In the genomic region with DNA sequence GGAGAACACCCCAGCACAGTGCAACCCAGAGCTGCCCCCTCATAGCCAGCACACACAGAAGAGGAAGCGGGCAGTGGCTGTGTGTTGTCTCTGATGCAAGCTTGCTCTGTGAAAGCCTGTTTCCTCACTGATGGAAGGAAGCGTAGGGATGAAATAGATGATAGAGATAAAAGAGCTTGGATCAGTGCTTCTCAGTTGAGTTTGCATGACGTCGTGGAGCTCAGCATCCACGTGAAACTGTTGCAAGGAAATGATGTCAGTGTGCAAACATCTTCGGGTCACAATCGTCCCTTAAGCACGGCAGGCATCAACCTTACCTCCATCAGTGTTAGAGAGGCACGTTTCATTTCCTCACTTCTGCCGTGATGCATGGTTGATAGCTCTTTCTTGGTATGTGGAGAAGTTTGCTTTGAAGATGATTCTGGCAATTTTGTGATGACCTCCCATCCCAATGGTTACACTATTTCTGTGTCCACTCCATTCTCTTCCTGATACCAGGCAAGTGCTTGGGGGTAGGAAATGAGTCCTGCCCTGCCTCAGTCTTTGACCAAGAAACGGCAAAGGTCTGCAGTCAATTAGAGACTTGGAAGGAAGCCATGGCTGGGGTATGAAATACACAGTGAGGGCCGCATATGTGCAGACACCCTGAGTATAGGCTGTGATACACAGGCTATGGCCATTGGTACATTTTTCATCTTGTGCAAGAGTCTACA, we compare ENCODE assay signal across 1 cellular context.
TF ChIP-seq lines count a peak whose summit lies in the region.

No MANE protein-coding gene starts in this region.

TF ChIP-seq in HepG2, 621 proteins besides CTCF, POLR2A, EP300 and RAD21 (continued from another document):
- TF ChIP-seq ZNF704 (CRISPR knock-in tag; IDR thresholded peaks at IDR 0.05; ENCODE audit: borderline replicate concordance) (no peak), RFXAP (CRISPR knock-in tag; IDR thresholded peaks at IDR 0.05; ENCODE audit: borderline replicate concordance) (no peak), GABPB1 (CRISPR knock-in tag; IDR thresholded peaks at IDR 0.05) (no peak), CBX5 (CRISPR knock-in tag; IDR thresholded peaks at IDR 0.05; ENCODE audit: borderline replicate concordance) (no peak), MBD4 (IDR thresholded peaks at IDR 0.05; ENCODE audit: borderline replicate concordance, low read length) (no peak), ZNF12 (CRISPR knock-in tag; IDR thresholded peaks at IDR 0.05) (no peak), ZNF558 (CRISPR knock-in tag; IDR thresholded peaks at IDR 0.05; ENCODE audit: borderline replicate concordance) (no peak), SAP130 (CRISPR knock-in tag; IDR thresholded peaks at IDR 0.05; ENCODE audit: low read depth) (no peak), HOXA5 (CRISPR knock-in tag; IDR thresholded peaks at IDR 0.05) (no peak)
